In the genomic region with DNA sequence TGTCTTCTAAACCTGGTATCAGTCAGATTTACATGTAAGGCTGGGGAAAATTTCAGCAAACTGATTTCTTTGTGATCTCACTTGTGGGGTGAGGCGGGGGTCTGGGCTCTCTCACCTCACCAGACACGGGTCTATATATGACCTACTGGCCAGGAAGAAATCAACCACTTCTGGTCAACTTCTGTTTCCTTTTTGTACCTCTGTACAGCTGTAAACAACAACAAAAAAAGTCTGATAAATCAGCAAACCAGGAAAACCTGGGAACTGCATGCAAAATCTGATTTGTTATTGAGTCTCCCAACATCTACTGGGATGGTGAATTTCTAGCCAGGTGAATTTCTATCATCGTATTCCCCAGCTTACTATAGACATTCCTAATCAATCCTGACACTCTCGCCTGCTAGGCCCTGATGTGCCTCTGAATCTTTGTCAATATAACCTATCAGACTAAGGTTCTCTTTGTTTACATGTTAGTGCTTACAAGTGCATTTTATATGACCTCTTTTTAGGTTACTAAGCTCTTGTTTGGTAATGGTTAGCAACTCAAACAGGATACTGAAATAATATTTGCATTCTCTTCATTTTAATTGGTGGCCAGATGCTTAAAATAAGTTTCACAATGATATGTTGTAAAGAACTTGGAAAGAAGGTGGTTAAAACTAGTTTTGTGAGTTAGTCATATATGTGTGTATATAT, we compare ENCODE assay signal across 21 cellular contexts.
A peak's percentile ranks its signal among the peaks of the same experiment; 100 is the strongest.
DNase-seq lines count a peak whose midpoint lies in the region; ATAC-seq, FAIRE-seq and TF ChIP-seq lines count a peak whose summit lies in the region.
"Had no signal": no experiment of that assay in that cellular context is flagged by ENCODE, and none has a peak within 500 bp of the region (broad histone marks: within the 10 kb centered on the region; RNA-seq: fewer than 3 reads in every experiment).

No MANE protein-coding gene starts in this region.

- no peak overlapping the region for H2AK5ac ChIP-seq in trophoblast cell (ENCODE audit: low read length)

- CTCF ChIA-PET in K562 (lab: Yijun Ruan, JAX; ENCODE audit: low intra/inter-chr PET ratio) = interaction anchor here (0.9 kb wide), 1 partner anchor 129 kb away, joined by 6 read pairs; no protein-coding TSS in a partner anchor

- no peak overlapping the region for H4K91ac ChIP-seq in trophoblast cell (ENCODE audit: low read depth, low read length)

- H4K12ac ChIP-seq in trophoblast cell (ENCODE audit: low read depth, low read length) = no peak overlapping the region

- H3K4me3 ChIP-seq in K562 (no peak overlapping the region), trophoblast cell (ENCODE audit: low read depth, low read length) (no peak overlapping the region), coronary artery (no peak overlapping the region)
- H3K4me3 ChIP-seq: psoas muscle, spleen, tibial nerve had no signal

- H3K9ac ChIP-seq in K562 (ENCODE audit: insufficient read depth in 1 of 2, low read depth in 2 of 2, low read length in 2 of 2) (no peak overlapping the region), trophoblast cell (ENCODE audit: low read length) (no peak overlapping the region)

- no peaks in the 10 kb centered on the region for H3K9me1 ChIP-seq in K562 (ENCODE audit: control insufficient read depth, insufficient read depth, low read length)

- no peak for TF ChIP-seq POLR2A in K562 (conservative IDR thresholded peaks at IDR 0.05)

- H3K4me1 ChIP-seq in K562 (replicated peaks in 1 of 2; ENCODE audit: control insufficient read depth in 2 of 2, insufficient read depth in 2 of 2, low read length in 2 of 2) (peaks cover 2 to 13% of the 10 kb centered on the region in 2 experiments; a peak in 3 of 5 replicates), trophoblast cell (ENCODE audit: control insufficient read depth in 1 of 2, insufficient read depth in 2 of 2, low read length in 2 of 2) (peaks cover 2 to 6% of the 10 kb centered on the region in 2 experiments)
- H3K4me1 ChIP-seq: psoas muscle, tibial nerve had no signal

- no peak overlapping the region for H3K4me3 Mint-ChIP-seq in activated T-helper 1 cell treated with anti-CD3 and anti-CD28 coated beads, Interleukin-12 subunit alpha, Interleukin-12 subunit beta, Interleukin-2, Interleukin-4 antibody, amounts not matched to agents 30 ng/mL and 10 ng/mL and 1 ng/mL, durations not matched to agents 14 hours and 24 hours and 36 hours
- H3K4me3 Mint-ChIP-seq: CD4-positive, alpha-beta memory T cell; H9; IgD-negative memory B cell; stimulated activated memory B cell treated with anti-CD40 and anti-IgM and Interleukin-4, amounts not matched to agents 10 μg/mL and 1 μg/mL and 100 μg/mL, for 72 hours; T-cell had no signal

- H2BK12ac ChIP-seq in trophoblast cell (ENCODE audit: low read length) = no peak overlapping the region

- FAIRE-seq in K562 (lab: Jason Lieb, UNC) = no peak
- FAIRE-seq: endometrium, frontal cortex had no signal

- H4K20me1 ChIP-seq in K562 (replicated peaks; ENCODE audit: control insufficient read depth, insufficient read depth, low read length) = no peaks in the 10 kb centered on the region

- no peak overlapping the region for H2BK5ac ChIP-seq in trophoblast cell (ENCODE audit: low read depth, low read length, poor library complexity)

- no peaks in the 10 kb centered on the region for H3K9me3 Mint-ChIP-seq in activated T-helper 1 cell treated with anti-CD3 and anti-CD28 coated beads, Interleukin-12 subunit alpha, Interleukin-12 subunit beta, Interleukin-2, Interleukin-4 antibody, amounts not matched to agents 30 ng/mL and 10 ng/mL and 1 ng/mL, durations not matched to agents 14 hours and 24 hours and 36 hours
- H3K9me3 Mint-ChIP-seq: CD4-positive, alpha-beta memory T cell; H9; IgD-negative memory B cell; stimulated activated memory B cell treated with anti-CD40 and anti-IgM and Interleukin-4, amounts not matched to agents 10 μg/mL and 1 μg/mL and 100 μg/mL, for 72 hours; T-cell had no signal

- intact Hi-C loops in K562 (cut with micrococcal nuclease) = loop anchor here (1.0 to 5.0 kb wide), 3 partner anchors 31 to 129 kb away; a partner anchor contains a TSS
- intact Hi-C loops in activated T-helper 1 cell treated with anti-CD3 and anti-CD28 coated beads, Interleukin-12 subunit alpha, Interleukin-12 subunit beta, Interleukin-2, Interleukin-4 antibody, amounts not matched to agents 30 ng/mL and 10 ng/mL and 1 ng/mL, durations not matched to agents 14 hours and 24 hours and 36 hours (cut with micrococcal nuclease) = loop anchor here (1.0 to 2.0 kb wide), 5 partner anchors 32 to 237 kb away; a partner anchor contains a TSS

- H2BK120ac ChIP-seq in trophoblast cell (ENCODE audit: insufficient read depth, low read length, poor library complexity) = no peak overlapping the region

- H3K4me2 ChIP-seq in K562 (ENCODE audit: insufficient read depth, low read length) (no peak overlapping the region), trophoblast cell (ENCODE audit: low read length) (no peak overlapping the region)

- H3K36me3 ChIP-seq in K562 (ENCODE audit: control insufficient read depth, insufficient read depth, low read length) (no peaks in the 10 kb centered on the region), trophoblast cell (ENCODE audit: control insufficient read depth in 1 of 2, insufficient read depth in 2 of 2, low read length in 2 of 2) (no peaks in the 10 kb centered on the region)
- H3K36me3 ChIP-seq: spleen, tibial nerve, WERI-Rb-1 had no signal

- H3K79me1 ChIP-seq in trophoblast cell (ENCODE audit: low read length) = peaks cover 15% of the 10 kb centered on the region

- H4K8ac ChIP-seq in trophoblast cell (ENCODE audit: low read depth, low read length) = no peak overlapping the region

- ATAC-seq in HG03280 (IDR thresholded peaks at IDR 0.05; ENCODE audit: unreplicated experiment) = peak; percentile 35
- ATAC-seq in K562 = no peak
- ATAC-seq: left ventricle myocardium superior, psoas muscle had no signal

- peaks cover 27% of the 10 kb centered on the region for H3K4me1 Mint-ChIP-seq in activated T-helper 1 cell treated with anti-CD3 and anti-CD28 coated beads, Interleukin-12 subunit alpha, Interleukin-12 subunit beta, Interleukin-2, Interleukin-4 antibody, amounts not matched to agents 30 ng/mL and 10 ng/mL and 1 ng/mL, durations not matched to agents 14 hours and 24 hours and 36 hours (ENCODE audit: low read depth)
- H3K4me1 Mint-ChIP-seq: IgD-negative memory B cell had no signal

- TF ChIP-seq CTCF in K562 (IDR thresholded peaks at IDR 0.05 in 2 of 3, conservative IDR thresholded peaks at IDR 0.05 in 1 of 3; ENCODE audit: insufficient read depth in 2 of 3, low read depth in 1 of 3, low read length in 3 of 3) (no peak; a peak in 1 of 6 replicates), coronary artery (IDR thresholded peaks at IDR 0.05) (no peak), GM13977 (IDR thresholded peaks at IDR 0.05; ENCODE audit: extremely low read depth, insufficient read depth, missing control alignments) (no peak)

- H3K27me3 Mint-ChIP-seq in activated T-helper 1 cell treated with anti-CD3 and anti-CD28 coated beads, Interleukin-12 subunit alpha, Interleukin-12 subunit beta, Interleukin-2, Interleukin-4 antibody, amounts not matched to agents 30 ng/mL and 10 ng/mL and 1 ng/mL, durations not matched to agents 14 hours and 24 hours and 36 hours (ENCODE audit: insufficient read depth) = peaks cover 5% of the 10 kb centered on the region
- H3K27me3 Mint-ChIP-seq: CD4-positive, alpha-beta memory T cell; stimulated activated memory B cell treated with anti-CD40 and anti-IgM and Interleukin-4, amounts not matched to agents 10 μg/mL and 1 μg/mL and 100 μg/mL, for 72 hours; T-cell had no signal

- no TSS peak for BruUV-seq in K562 (replicated peaks; lab: Mats Ljungman, UMichigan)

- H3K14ac ChIP-seq in trophoblast cell (ENCODE audit: low read length) = no peak overlapping the region

- WGBS in K562 (ENCODE audit: insufficient coverage, low coverage, missing lambda C conversion rate) = 40% methylated on average over 4 of the region's 4 CpGs
- no CpG with 5 or more reads among the region's 4 CpGs for WGBS in trophoblast cell (ENCODE audit: extremely low coverage, insufficient coverage, insufficient read length)

- TF ChIP-seq EP300 in K562 (IDR thresholded peaks at IDR 0.05; ENCODE audit: low read length) = no peak

- POLR2A ChIA-PET in K562 (lab: Yijun Ruan, JAX) = interaction anchor here (0.6 kb wide), 1 partner anchor 16 kb away, joined by 3 read pairs; no protein-coding TSS in a partner anchor

- TF ChIP-seq RAD21 in K562 (CRISPR knock-in tag; conservative IDR thresholded peaks at IDR 0.05 in 1 of 2, IDR thresholded peaks at IDR 0.05 in 1 of 2) = no peak

- no peak overlapping the region for H3K18ac ChIP-seq in trophoblast cell (ENCODE audit: low read length)

- H3K23ac ChIP-seq in trophoblast cell (ENCODE audit: low read length) = no peak overlapping the region

- no peak overlapping the region for H3K4ac ChIP-seq in trophoblast cell (ENCODE audit: low read depth, low read length)

- H2AFZ ChIP-seq in K562 (ENCODE audit: low read depth, low read length) (peak overlapping the region; percentile 39; the same call in 1 of the 2 replicates), trophoblast cell (ENCODE audit: insufficient read depth, low read length, poor library complexity) (peak overlapping the region; percentile 45)

- H3K36me3 Mint-ChIP-seq in activated T-helper 1 cell treated with anti-CD3 and anti-CD28 coated beads, Interleukin-12 subunit alpha, Interleukin-12 subunit beta, Interleukin-2, Interleukin-4 antibody, amounts not matched to agents 30 ng/mL and 10 ng/mL and 1 ng/mL, durations not matched to agents 14 hours and 24 hours and 36 hours (ENCODE audit: low read depth) = no peaks in the 10 kb centered on the region
- H3K36me3 Mint-ChIP-seq: CD4-positive, alpha-beta memory T cell; IgD-negative memory B cell; stimulated activated memory B cell treated with anti-CD40 and anti-IgM and Interleukin-4, amounts not matched to agents 10 μg/mL and 1 μg/mL and 100 μg/mL, for 72 hours; T-cell had no signal

- H3K9me3 ChIP-seq in K562 (replicated peaks; ENCODE audit: control insufficient read depth, insufficient read depth, low read depth, low read length) (no peaks in the 10 kb centered on the region), trophoblast cell (ENCODE audit: insufficient read depth, low read depth, low read length) (no peaks in the 10 kb centered on the region)
- H3K9me3 ChIP-seq: psoas muscle, spleen, tibial nerve had no signal

- in situ Hi-C loops in K562 (cut with MboI) = no loop called here
- in situ Hi-C loops in GM13977 (cut with MboI; ENCODE audit: low pct_unique_long_range_greater_than_20kb, low sequenced_read_pairs, unreplicated experiment) = no loop called here

- no peak overlapping the region for H3K27ac ChIP-seq in K562 (ENCODE audit: extremely low read depth, low read depth, low read length)
- H3K27ac ChIP-seq in trophoblast cell (ENCODE audit: low read depth, low read length) = no peak overlapping the region
- no peak overlapping the region for H3K27ac ChIP-seq in coronary artery
- H3K27ac ChIP-seq: psoas muscle, spleen, tibial nerve, WERI-Rb-1 had no signal

- H3K79me2 ChIP-seq in K562 (ENCODE audit: control insufficient read depth, insufficient read depth, low read length) = no peaks in the 10 kb centered on the region
- peaks cover 5% of the 10 kb centered on the region for H3K79me2 ChIP-seq in trophoblast cell (ENCODE audit: control insufficient read depth, insufficient read depth, low read length, poor library complexity)

- H3K27me3 ChIP-seq in K562 (ENCODE audit: control insufficient read depth in 2 of 2, insufficient read depth in 2 of 2, low read length in 2 of 2) (no peaks in the 10 kb centered on the region), trophoblast cell (ENCODE audit: insufficient read depth, low read length) (no peaks in the 10 kb centered on the region)
- H3K27me3 ChIP-seq: spleen, tibial nerve had no signal

- no peak overlapping the region for H3K27ac Mint-ChIP-seq in activated T-helper 1 cell treated with anti-CD3 and anti-CD28 coated beads, Interleukin-12 subunit alpha, Interleukin-12 subunit beta, Interleukin-2, Interleukin-4 antibody, amounts not matched to agents 30 ng/mL and 10 ng/mL and 1 ng/mL, durations not matched to agents 14 hours and 24 hours and 36 hours
- H3K27ac Mint-ChIP-seq: stimulated activated memory B cell treated with anti-CD40 and anti-IgM and Interleukin-4, amounts not matched to agents 10 μg/mL and 1 μg/mL and 100 μg/mL, for 72 hours had no signal

- peak; percentile 0 for DNase-seq in NCI-H2196 (lab: John Stamatoyannopoulos, UW; ENCODE audit: unreplicated experiment)
- DNase-seq in NCI-H2196 treated with DMSO at 0.1 percent for 48 hours (lab: John Stamatoyannopoulos, UW; ENCODE audit: unreplicated experiment) = no peak
- no peak for DNase-seq in K562 (ENCODE audit: extremely low read depth in 1 of 4, low spot score in 3 of 4)
- no peak for DNase-seq in trophoblast cell
- no peak for DNase-seq in activated T-helper 1 cell treated with anti-CD3 and anti-CD28 coated beads, Interleukin-12 subunit alpha, Interleukin-12 subunit beta, Interleukin-2, Interleukin-4 antibody, amounts not matched to agents 30 ng/mL and 10 ng/mL and 1 ng/mL, durations not matched to agents 14 hours and 24 hours and 36 hours (ENCODE audit: low spot score)
- DNase-seq in coronary artery (ENCODE audit: low spot score) = no peak
- DNase-seq in GM13977 (ENCODE audit: low spot score) = no peak
- DNase-seq: activated gamma-delta T cell, H9, left ventricle myocardium superior, psoas muscle, spleen, WERI-Rb-1 had no signal
